In the genomic region with DNA sequence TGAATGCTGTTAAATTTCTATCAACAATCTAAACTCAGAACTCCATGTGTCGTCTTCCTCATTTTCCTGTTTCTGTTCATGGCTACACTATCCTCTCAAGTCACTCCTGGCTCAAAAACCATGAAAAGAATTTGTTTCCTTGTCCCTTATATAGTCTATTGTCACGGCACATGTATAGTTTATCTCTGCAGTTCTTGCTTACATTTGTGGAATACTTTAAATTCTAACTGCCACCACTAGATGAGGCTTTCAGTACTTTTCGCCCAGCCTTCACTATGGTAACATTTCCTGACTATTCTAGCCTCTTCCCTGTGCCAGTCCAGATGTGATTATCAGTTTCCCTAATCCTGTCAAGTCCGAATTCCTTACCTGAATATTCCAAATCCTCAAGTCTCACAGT, we compare ENCODE assay signal across 1 cellular context.
TF ChIP-seq lines count a peak whose summit lies in the region.

No MANE protein-coding gene starts in this region.

TF ChIP-seq in HCT116, 20 proteins besides CTCF, POLR2A, EP300 and RAD21 (continued from another document):
- TF ChIP-seq, protein P1, sequence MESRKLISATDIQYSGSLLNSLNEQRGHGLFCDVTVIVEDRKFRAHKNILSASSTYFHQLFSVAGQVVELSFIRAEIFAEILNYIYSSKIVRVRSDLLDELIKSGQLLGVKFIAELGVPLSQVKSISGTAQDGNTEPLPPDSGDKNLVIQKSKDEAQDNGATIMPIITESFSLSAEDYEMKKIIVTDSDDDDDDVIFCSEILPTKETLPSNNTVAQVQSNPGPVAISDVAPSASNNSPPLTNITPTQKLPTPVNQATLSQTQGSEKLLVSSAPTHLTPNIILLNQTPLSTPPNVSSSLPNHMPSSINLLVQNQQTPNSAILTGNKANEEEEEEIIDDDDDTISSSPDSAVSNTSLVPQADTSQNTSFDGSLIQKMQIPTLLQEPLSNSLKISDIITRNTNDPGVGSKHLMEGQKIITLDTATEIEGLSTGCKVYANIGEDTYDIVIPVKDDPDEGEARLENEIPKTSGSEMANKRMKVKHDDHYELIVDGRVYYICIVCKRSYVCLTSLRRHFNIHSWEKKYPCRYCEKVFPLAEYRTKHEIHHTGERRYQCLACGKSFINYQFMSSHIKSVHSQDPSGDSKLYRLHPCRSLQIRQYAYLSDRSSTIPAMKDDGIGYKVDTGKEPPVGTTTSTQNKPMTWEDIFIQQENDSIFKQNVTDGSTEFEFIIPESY (IDR thresholded peaks at IDR 0.05; ENCODE audit: extremely low read depth, insufficient replicate concordance, low read length), result no peak
- TF ChIP-seq, protein P2, sequence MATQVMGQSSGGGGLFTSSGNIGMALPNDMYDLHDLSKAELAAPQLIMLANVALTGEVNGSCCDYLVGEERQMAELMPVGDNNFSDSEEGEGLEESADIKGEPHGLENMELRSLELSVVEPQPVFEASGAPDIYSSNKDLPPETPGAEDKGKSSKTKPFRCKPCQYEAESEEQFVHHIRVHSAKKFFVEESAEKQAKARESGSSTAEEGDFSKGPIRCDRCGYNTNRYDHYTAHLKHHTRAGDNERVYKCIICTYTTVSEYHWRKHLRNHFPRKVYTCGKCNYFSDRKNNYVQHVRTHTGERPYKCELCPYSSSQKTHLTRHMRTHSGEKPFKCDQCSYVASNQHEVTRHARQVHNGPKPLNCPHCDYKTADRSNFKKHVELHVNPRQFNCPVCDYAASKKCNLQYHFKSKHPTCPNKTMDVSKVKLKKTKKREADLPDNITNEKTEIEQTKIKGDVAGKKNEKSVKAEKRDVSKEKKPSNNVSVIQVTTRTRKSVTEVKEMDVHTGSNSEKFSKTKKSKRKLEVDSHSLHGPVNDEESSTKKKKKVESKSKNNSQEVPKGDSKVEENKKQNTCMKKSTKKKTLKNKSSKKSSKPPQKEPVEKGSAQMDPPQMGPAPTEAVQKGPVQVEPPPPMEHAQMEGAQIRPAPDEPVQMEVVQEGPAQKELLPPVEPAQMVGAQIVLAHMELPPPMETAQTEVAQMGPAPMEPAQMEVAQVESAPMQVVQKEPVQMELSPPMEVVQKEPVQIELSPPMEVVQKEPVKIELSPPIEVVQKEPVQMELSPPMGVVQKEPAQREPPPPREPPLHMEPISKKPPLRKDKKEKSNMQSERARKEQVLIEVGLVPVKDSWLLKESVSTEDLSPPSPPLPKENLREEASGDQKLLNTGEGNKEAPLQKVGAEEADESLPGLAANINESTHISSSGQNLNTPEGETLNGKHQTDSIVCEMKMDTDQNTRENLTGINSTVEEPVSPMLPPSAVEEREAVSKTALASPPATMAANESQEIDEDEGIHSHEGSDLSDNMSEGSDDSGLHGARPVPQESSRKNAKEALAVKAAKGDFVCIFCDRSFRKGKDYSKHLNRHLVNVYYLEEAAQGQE (IDR thresholded peaks at IDR 0.05; ENCODE audit: low read depth), result no peak
- TF ChIP-seq YY1 (IDR thresholded peaks at IDR 0.05; ENCODE audit: extremely low read depth, insufficient replicate concordance, low read depth, low read length) (no peak), FOSL1 (IDR thresholded peaks at IDR 0.05; ENCODE audit: low read depth) (no peak), TCF7L2 (IDR thresholded peaks at IDR 0.05; ENCODE audit: borderline replicate concordance, extremely low read depth, insufficient read depth, insufficient read length) (no peak)
